In genomic region chr7:106659963-106660861, GRCh38 we compare ENCODE assay signal across 1 cellular context.
A peak's percentile ranks its signal among the peaks of the same experiment; 100 is the strongest.
TF ChIP-seq lines count a peak whose summit lies in the region.

No MANE protein-coding gene starts in this region.

TF ChIP-seq in K562, 482 proteins besides CTCF, POLR2A, EP300 and RAD21 (continued from another document and continues in another):
- TF ChIP-seq ATF6 (CRISPR knock-in tag; IDR thresholded peaks at IDR 0.05), result no peak
- peak; percentile 97 for TF ChIP-seq CHD1 (IDR thresholded peaks at IDR 0.05; ENCODE audit: low read length)
- TF ChIP-seq, protein P1, sequence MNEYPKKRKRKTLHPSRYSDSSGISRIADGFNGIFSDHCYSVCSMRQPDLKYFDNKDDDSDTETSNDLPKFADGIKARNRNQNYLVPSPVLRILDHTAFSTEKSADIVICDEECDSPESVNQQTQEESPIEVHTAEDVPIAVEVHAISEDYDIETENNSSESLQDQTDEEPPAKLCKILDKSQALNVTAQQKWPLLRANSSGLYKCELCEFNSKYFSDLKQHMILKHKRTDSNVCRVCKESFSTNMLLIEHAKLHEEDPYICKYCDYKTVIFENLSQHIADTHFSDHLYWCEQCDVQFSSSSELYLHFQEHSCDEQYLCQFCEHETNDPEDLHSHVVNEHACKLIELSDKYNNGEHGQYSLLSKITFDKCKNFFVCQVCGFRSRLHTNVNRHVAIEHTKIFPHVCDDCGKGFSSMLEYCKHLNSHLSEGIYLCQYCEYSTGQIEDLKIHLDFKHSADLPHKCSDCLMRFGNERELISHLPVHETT (CRISPR knock-in tag; conservative IDR thresholded peaks at IDR 0.05 in 1 of 2, IDR thresholded peaks at IDR 0.05 in 1 of 2), result peak in 1 of 2 experiments; percentile 50; a peak in 1 of 4 replicates
- no peak for TF ChIP-seq CGGBP1 (CRISPR knock-in tag; IDR thresholded peaks at IDR 0.05)
- TF ChIP-seq ZNF699 (CRISPR knock-in tag; IDR thresholded peaks at IDR 0.05; ENCODE audit: insufficient replicate concordance), result no peak
- no peak for TF ChIP-seq CHCHD3 (CRISPR knock-in tag; IDR thresholded peaks at IDR 0.05)
- TF ChIP-seq PHTF2 (CRISPR knock-in tag; IDR thresholded peaks at IDR 0.05), result 0 out of 2 replicates have a peak, but pooled peaks have one; percentile 22
- TF ChIP-seq GTF2F1 (IDR thresholded peaks at IDR 0.05; ENCODE audit: low read depth, low read length), result peak; percentile 64
- TF ChIP-seq ZFX (CRISPR knock-in tag; IDR thresholded peaks at IDR 0.05), result peak; percentile 78
- TF ChIP-seq FOXJ2 (tag; IDR thresholded peaks at IDR 0.05), result peak; percentile 89
- TF ChIP-seq DPF2 (IDR thresholded peaks at IDR 0.05), result 0 out of 2 replicates have a peak, but pooled peaks have one; percentile 6
- TF ChIP-seq ZKSCAN1 (IDR thresholded peaks at IDR 0.05; ENCODE audit: low read depth, low read length), result no peak; the same call in 1 of the 2 replicates
- peak; percentile 50 for TF ChIP-seq NFIC (IDR thresholded peaks at IDR 0.05)
- TF ChIP-seq ZNF282 (CRISPR knock-in tag; IDR thresholded peaks at IDR 0.05), result no peak
- TF ChIP-seq ZBTB40 (IDR thresholded peaks at IDR 0.05), result peak; percentile 53; the same call in 1 of the 2 replicates
- TF ChIP-seq ZBTB40 (CRISPR knock-in tag; IDR thresholded peaks at IDR 0.05), result no peak
- no peak for TF ChIP-seq HNRNPH1 (optimal IDR thresholded peaks at IDR 0.05; ENCODE audit: low read depth, low read length)
- TF ChIP-seq SIRT6 (IDR thresholded peaks at IDR 0.05; ENCODE audit: low read depth, low read length), result peak; percentile 49
- TF ChIP-seq SRSF7 (optimal IDR thresholded peaks at IDR 0.05; ENCODE audit: low read depth, low read length), result no peak
- no peak for TF ChIP-seq STAT5B (CRISPR knock-in tag; IDR thresholded peaks at IDR 0.05)
- peak; percentile 10 for TF ChIP-seq CBX5 (IDR thresholded peaks at IDR 0.05; ENCODE audit: borderline replicate concordance, low read depth)
- TF ChIP-seq, protein P2, sequence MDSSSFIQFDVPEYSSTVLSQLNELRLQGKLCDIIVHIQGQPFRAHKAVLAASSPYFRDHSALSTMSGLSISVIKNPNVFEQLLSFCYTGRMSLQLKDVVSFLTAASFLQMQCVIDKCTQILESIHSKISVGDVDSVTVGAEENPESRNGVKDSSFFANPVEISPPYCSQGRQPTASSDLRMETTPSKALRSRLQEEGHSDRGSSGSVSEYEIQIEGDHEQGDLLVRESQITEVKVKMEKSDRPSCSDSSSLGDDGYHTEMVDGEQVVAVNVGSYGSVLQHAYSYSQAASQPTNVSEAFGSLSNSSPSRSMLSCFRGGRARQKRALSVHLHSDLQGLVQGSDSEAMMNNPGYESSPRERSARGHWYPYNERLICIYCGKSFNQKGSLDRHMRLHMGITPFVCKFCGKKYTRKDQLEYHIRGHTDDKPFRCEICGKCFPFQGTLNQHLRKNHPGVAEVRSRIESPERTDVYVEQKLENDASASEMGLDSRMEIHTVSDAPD (CRISPR knock-in tag; IDR thresholded peaks at IDR 0.05), result no peak
- peak; percentile 83 for TF ChIP-seq GABPB1 (CRISPR knock-in tag; IDR thresholded peaks at IDR 0.05)
- TF ChIP-seq, protein P3, sequence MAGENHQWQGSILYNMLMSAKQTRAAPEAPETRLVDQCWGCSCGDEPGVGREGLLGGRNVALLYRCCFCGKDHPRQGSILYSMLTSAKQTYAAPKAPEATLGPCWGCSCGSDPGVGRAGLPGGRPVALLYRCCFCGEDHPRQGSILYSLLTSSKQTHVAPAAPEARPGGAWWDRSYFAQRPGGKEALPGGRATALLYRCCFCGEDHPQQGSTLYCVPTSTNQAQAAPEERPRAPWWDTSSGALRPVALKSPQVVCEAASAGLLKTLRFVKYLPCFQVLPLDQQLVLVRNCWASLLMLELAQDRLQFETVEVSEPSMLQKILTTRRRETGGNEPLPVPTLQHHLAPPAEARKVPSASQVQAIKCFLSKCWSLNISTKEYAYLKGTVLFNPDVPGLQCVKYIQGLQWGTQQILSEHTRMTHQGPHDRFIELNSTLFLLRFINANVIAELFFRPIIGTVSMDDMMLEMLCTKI (IDR thresholded peaks at IDR 0.05; ENCODE audit: partially characterized antibody), result no peak
- no peak; the same call in 1 of the 2 replicates for TF ChIP-seq NR1H2 (CRISPR knock-in tag; IDR thresholded peaks at IDR 0.05)
- peak; percentile 69; the same call in 1 of the 2 replicates for TF ChIP-seq KAT7 (CRISPR knock-in tag; IDR thresholded peaks at IDR 0.05; ENCODE audit: borderline replicate concordance)
- peak; percentile 58 for TF ChIP-seq GABPA (tag; conservative IDR thresholded peaks at IDR 0.05; ENCODE audit: low read depth)
- TF ChIP-seq MTA1 (IDR thresholded peaks at IDR 0.05; ENCODE audit: borderline replicate concordance), result peak; percentile 83; the same call in 1 of the 2 replicates
- TF ChIP-seq TCF7 (IDR thresholded peaks at IDR 0.05; ENCODE audit: borderline replicate concordance), result 0 out of 2 replicates have a peak, but pooled peaks have one; percentile 73
- no peak for TF ChIP-seq ZFP30 (CRISPR knock-in tag; IDR thresholded peaks at IDR 0.05; ENCODE audit: borderline replicate concordance)
- TF ChIP-seq, protein P4, sequence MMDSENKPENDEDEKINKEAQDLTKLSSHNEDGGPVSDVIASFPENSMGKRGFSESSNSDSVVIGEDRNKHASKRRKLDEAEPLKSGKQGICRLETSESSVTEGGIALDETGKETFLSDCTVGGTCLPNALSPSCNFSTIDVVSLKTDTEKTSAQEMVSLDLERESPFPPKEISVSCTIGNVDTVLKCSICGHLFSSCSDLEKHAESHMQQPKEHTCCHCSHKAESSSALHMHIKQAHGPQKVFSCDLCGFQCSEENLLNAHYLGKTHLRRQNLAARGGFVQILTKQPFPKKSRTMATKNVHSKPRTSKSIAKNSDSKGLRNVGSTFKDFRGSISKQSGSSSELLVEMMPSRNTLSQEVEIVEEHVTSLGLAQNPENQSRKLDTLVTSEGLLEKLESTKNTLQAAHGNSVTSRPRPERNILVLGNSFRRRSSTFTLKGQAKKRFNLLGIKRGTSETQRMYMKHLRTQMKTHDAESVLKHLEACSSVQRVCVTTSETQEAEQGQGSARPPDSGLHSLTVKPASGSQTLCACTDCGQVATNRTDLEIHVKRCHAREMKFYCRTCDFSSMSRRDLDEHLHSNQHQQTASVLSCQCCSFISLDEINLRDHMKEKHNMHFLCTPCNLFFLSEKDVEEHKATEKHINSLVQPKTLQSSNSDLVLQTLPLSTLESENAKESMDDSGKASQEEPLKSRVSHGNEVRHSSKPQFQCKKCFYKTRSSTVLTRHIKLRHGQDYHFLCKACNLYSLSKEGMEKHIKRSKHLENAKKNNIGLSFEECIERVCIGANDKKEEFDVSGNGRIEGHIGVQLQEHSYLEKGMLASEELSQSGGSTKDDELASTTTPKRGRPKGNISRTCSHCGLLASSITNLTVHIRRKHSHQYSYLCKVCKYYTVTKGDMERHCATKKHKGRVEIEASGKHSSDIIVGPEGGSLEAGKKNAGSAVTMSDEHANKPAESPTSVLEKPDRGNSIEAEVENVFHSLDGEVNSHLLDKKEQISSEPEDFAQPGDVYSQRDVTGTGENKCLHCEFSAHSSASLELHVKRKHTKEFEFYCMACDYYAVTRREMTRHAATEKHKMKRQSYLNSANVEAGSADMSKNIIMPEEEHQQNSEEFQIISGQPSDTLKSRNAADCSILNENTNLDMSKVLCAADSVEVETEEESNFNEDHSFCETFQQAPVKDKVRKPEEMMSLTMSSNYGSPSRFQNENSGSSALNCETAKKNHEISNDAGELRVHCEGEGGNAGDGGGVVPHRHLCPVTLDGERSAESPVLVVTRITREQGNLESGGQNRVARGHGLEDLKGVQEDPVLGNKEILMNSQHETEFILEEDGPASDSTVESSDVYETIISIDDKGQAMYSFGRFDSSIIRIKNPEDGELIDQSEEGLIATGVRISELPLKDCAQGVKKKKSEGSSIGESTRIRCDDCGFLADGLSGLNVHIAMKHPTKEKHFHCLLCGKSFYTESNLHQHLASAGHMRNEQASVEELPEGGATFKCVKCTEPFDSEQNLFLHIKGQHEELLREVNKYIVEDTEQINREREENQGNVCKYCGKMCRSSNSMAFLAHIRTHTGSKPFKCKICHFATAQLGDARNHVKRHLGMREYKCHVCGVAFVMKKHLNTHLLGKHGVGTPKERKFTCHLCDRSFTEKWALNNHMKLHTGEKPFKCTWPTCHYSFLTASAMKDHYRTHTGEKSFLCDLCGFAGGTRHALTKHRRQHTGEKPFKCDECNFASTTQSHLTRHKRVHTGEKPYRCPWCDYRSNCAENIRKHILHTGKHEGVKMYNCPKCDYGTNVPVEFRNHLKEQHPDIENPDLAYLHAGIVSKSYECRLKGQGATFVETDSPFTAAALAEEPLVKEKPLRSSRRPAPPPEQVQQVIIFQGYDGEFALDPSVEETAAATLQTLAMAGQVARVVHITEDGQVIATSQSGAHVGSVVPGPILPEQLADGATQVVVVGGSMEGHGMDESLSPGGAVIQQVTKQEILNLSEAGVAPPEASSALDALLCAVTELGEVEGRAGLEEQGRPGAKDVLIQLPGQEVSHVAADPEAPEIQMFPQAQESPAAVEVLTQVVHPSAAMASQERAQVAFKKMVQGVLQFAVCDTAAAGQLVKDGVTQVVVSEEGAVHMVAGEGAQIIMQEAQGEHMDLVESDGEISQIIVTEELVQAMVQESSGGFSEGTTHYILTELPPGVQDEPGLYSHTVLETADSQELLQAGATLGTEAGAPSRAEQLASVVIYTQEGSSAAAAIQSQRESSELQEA (IDR thresholded peaks at IDR 0.05; ENCODE audit: low read depth), result peak; percentile 84
- TF ChIP-seq, protein P5, sequence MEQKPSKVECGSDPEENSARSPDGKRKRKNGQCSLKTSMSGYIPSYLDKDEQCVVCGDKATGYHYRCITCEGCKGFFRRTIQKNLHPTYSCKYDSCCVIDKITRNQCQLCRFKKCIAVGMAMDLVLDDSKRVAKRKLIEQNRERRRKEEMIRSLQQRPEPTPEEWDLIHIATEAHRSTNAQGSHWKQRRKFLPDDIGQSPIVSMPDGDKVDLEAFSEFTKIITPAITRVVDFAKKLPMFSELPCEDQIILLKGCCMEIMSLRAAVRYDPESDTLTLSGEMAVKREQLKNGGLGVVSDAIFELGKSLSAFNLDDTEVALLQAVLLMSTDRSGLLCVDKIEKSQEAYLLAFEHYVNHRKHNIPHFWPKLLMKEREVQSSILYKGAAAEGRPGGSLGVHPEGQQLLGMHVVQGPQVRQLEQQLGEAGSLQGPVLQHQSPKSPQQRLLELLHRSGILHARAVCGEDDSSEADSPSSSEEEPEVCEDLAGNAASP (IDR thresholded peaks at IDR 0.05), result no peak
